In the genomic region with DNA sequence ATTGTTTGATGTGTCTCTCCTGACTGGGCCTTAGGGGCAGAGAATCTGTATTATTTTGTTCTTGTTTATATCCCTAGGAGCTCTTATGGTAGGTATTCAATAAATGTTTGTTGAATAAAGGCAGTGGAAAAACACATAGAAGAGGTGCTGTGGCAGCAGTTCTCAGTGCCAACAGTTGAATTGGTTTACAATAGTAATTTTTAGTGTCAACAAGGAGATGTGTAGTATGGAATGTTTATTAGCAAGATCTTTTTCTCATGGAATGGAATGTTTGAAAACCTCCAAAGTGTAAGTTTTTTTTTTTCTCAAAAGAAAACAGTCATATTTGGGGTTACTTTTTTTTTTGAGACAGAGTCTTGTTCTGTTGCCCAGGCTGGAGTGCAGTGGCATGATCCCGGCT, we compare ENCODE assay signal across 13 cellular contexts. TPM values are rescaled to one million over a fixed set of nuclear protein-coding genes. Genes with fewer than 3 reads are reported as not detected.
A peak's percentile ranks its signal among the peaks of the same experiment; 100 is the strongest.
DNase-seq lines count a peak whose midpoint lies in the region; ATAC-seq and TF ChIP-seq lines count a peak whose summit lies in the region.
"Had no signal": no experiment of that assay in that cellular context is flagged by ENCODE, and none has a peak within 500 bp of the region (broad histone marks: within the 10 kb centered on the region; RNA-seq: fewer than 3 reads in every experiment).

No MANE protein-coding gene starts in this region.

- peak overlapping the region; percentile 28 to 69 (median 41) for H3K27ac ChIP-seq in transverse colon
- H3K27ac ChIP-seq: BLaER1 had no signal

- TF ChIP-seq POLR2A in transverse colon (IDR thresholded peaks at IDR 0.05) = no peak

- no peaks in the 10 kb centered on the region for H3K36me3 ChIP-seq in transverse colon

- H3K4me3 Mint-ChIP-seq in activated naive CD8-positive, alpha-beta T cell = no peak overlapping the region
- H3K4me3 Mint-ChIP-seq in activated naive CD8-positive, alpha-beta T cell treated with anti-CD3 and anti-CD28 coated beads for 36 hours = no peak overlapping the region
- H3K4me3 Mint-ChIP-seq in activated T-helper 17 cell treated with anti-CD3 and anti-CD28 coated beads, Interleukin-2, amount 50 U/mL, for 72 hours = peak overlapping the region; percentile 6
- H3K4me3 Mint-ChIP-seq: type B pancreatic cell had no signal

- in situ Hi-C loops in transverse colon (cut with MboI; ENCODE audit: low pct_ligation_motif_present in 1 of 4, low pct_unique_long_range_greater_than_20kb in 1 of 4, low sequenced_read_pairs in 3 of 4) = no loop called here

- H3K4me3 ChIP-seq in transverse colon = peak overlapping the region in 1 of 4 donors; percentile 9
- H3K4me3 ChIP-seq: BLaER1 had no signal

- no peak for TF ChIP-seq CTCF in transverse colon (IDR thresholded peaks at IDR 0.05)

- H3K4me1 Mint-ChIP-seq in activated naive CD8-positive, alpha-beta T cell (ENCODE audit: low read depth) = peaks cover 58% of the 10 kb centered on the region
- peaks cover 58% of the 10 kb centered on the region for H3K4me1 Mint-ChIP-seq in activated naive CD8-positive, alpha-beta T cell treated with anti-CD3 and anti-CD28 coated beads for 36 hours
- peaks cover 27% of the 10 kb centered on the region for H3K4me1 Mint-ChIP-seq in activated T-helper 17 cell treated with anti-CD3 and anti-CD28 coated beads, Interleukin-2, amount 50 U/mL, for 72 hours

- H3K9me3 ChIP-seq in transverse colon = no peaks in the 10 kb centered on the region
- H3K9me3 ChIP-seq: BLaER1 had no signal

- no peaks in the 10 kb centered on the region for H3K9me3 Mint-ChIP-seq in activated naive CD8-positive, alpha-beta T cell (ENCODE audit: low read depth)
- H3K9me3 Mint-ChIP-seq in activated naive CD8-positive, alpha-beta T cell treated with anti-CD3 and anti-CD28 coated beads for 36 hours = no peaks in the 10 kb centered on the region
- no peaks in the 10 kb centered on the region for H3K9me3 Mint-ChIP-seq in activated T-helper 17 cell treated with anti-CD3 and anti-CD28 coated beads, Interleukin-2, amount 50 U/mL, for 72 hours
- H3K9me3 Mint-ChIP-seq: type B pancreatic cell had no signal

- peak overlapping the region; percentile 78 for H3K27ac Mint-ChIP-seq in activated naive CD8-positive, alpha-beta T cell
- H3K27ac Mint-ChIP-seq in activated naive CD8-positive, alpha-beta T cell treated with anti-CD3 and anti-CD28 coated beads for 36 hours = no peak overlapping the region
- peak overlapping the region; percentile 70 for H3K27ac Mint-ChIP-seq in activated T-helper 17 cell treated with anti-CD3 and anti-CD28 coated beads, Interleukin-2, amount 50 U/mL, for 72 hours
- H3K27ac Mint-ChIP-seq: type B pancreatic cell had no signal

- intact Hi-C loops in transverse colon (cut with DNase I; ENCODE audit: low total_unique reads) = no loop called here

- no peak for TF ChIP-seq EP300 in transverse colon (IDR thresholded peaks at IDR 0.05; ENCODE audit: low read depth)

- H3K36me3 Mint-ChIP-seq in activated naive CD8-positive, alpha-beta T cell = peaks cover 2% of the 10 kb centered on the region
- peaks cover 28% of the 10 kb centered on the region for H3K36me3 Mint-ChIP-seq in activated naive CD8-positive, alpha-beta T cell treated with anti-CD3 and anti-CD28 coated beads for 36 hours
- peaks cover 93% of the 10 kb centered on the region for H3K36me3 Mint-ChIP-seq in activated T-helper 17 cell treated with anti-CD3 and anti-CD28 coated beads, Interleukin-2, amount 50 U/mL, for 72 hours (ENCODE audit: low read depth)

- no peak for DNase-seq in activated naive CD8-positive, alpha-beta T cell treated with anti-CD3 and anti-CD28 coated beads for 36 hours
- no peak for DNase-seq in left lobe of liver (ENCODE audit: low spot score)
- DNase-seq in transverse colon = no peak
- DNase-seq: hippocampal formation, NCI-H1436 treated with DMSO at 0.1 percent for 48 hours, retina had no signal

- WGBS in transverse colon (ENCODE audit: low coverage in 1 of 2), 2 donors = 38 to 90% methylated on average over 1 of the region's 1 CpG

- no peak for ATAC-seq in activated T-helper 17 cell treated with anti-CD3 and anti-CD28 coated beads, Interleukin-2, amount 50 U/mL, for 72 hours (replicated peaks)
- ATAC-seq in left lobe of liver (peak; percentile 34), HG03520 (IDR thresholded peaks at IDR 0.05; ENCODE audit: unreplicated experiment) (no peak), HG03378 (IDR thresholded peaks at IDR 0.05; ENCODE audit: unreplicated experiment) (no peak), HG02938 (IDR thresholded peaks at IDR 0.05; ENCODE audit: unreplicated experiment) (no peak)

- H3K27me3 Mint-ChIP-seq in activated naive CD8-positive, alpha-beta T cell = no peaks in the 10 kb centered on the region
- H3K27me3 Mint-ChIP-seq in activated naive CD8-positive, alpha-beta T cell treated with anti-CD3 and anti-CD28 coated beads for 36 hours = no peaks in the 10 kb centered on the region
- no peaks in the 10 kb centered on the region for H3K27me3 Mint-ChIP-seq in activated T-helper 17 cell treated with anti-CD3 and anti-CD28 coated beads, Interleukin-2, amount 50 U/mL, for 72 hours
- H3K27me3 Mint-ChIP-seq: type B pancreatic cell had no signal

- peaks cover 14 to 75% (median 50%) of the 10 kb centered on the region in 4 donors for H3K4me1 ChIP-seq in transverse colon

- H3K27me3 ChIP-seq in transverse colon = no peaks in the 10 kb centered on the region
- H3K27me3 ChIP-seq: BLaER1 had no signal

RNA-seq across cellular contexts. Expression of a gene that starts 28.0 kb away (rescaled TPM):
- total RNA-seq in activated naive CD8-positive, alpha-beta T cell treated with anti-CD3 and anti-CD28 coated beads for 36 hours = 100 to 1,000 TPM in 1 of 2 experiments, 10 to 100 TPM in 1; 97.5 to 100 TPM
- 100 to 1,000 TPM; 164 to 232 TPM for total RNA-seq in activated T-helper 17 cell treated with anti-CD3 and anti-CD28 coated beads, Interleukin-2, amount 50 U/mL, for 72 hours
- total RNA-seq in left lobe of liver (28.5 TPM), transverse colon (100 to 1,000 TPM in 1 of 4 donors, 10 to 100 TPM in 3; 39.6 to 293 (median 92.8) TPM)
